ENCODE assay signal across 8 cellular contexts in the genomic region with DNA sequence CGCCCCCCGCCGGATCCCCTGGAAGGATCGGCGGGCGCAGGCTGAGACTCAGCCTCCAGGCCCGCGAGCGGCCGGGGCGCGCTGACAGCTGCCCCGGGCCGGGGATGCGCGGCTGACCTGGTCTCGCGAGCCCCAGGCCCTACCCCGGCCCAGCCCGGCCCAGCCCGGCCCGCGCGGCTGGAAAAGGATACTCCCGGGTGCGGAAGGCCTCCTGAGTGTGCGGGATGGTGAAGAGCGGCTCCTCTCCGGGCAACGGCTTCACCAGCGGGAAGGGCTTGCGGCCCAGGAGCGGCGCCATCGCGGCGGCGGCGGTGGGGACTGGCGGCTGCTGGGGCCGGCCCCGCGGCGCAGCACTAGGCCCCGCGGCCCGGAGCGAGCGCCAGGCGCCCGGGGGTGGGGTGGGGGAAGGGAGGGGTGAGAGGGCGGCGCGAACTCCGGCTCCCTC. TPM values are rescaled to one million over a fixed set of nuclear protein-coding genes. Genes with fewer than 3 reads are reported as not detected.
A peak's percentile ranks its signal among the peaks of the same experiment; 100 is the strongest.
DNase-seq lines count a peak whose midpoint lies in the region; ATAC-seq and TF ChIP-seq lines count a peak whose summit lies in the region.

No MANE protein-coding gene starts in this region.

- H3K9me3 ChIP-seq in BE2C = no peaks in the 10 kb centered on the region

- peak; percentile 12 for ATAC-seq in GM18499 (IDR thresholded peaks at IDR 0.05; ENCODE audit: insufficient read depth, unreplicated experiment)
- peak; percentile 48 for ATAC-seq in HG02852 (IDR thresholded peaks at IDR 0.05; ENCODE audit: unreplicated experiment)

- DNase-seq in BE2C (peak; percentile 80), NCI-H510A treated with DMSO at 0.1 percent for 48 hours (lab: John Stamatoyannopoulos, UW) (peak; percentile 68), brain microvascular endothelial cell (no peak), islet precursor cell (peak; percentile 71), OCI-M2 (lab: John Stamatoyannopoulos, UW; ENCODE audit: unreplicated experiment) (no peak)
- peak; percentile 40 for DNase-seq in stimulated activated CD8-positive, alpha-beta memory T cell treated with anti-CD3 and anti-CD28 coated beads, Interleukin-12 subunit alpha, Interleukin-12 subunit beta, amount 100 ng/mL, for 24 hours (ENCODE audit: extremely low read depth)

- TF ChIP-seq CTCF in BE2C (IDR thresholded peaks at IDR 0.05; ENCODE audit: low read depth, low read length) (no peak), brain microvascular endothelial cell (IDR thresholded peaks at IDR 0.05; ENCODE audit: low read depth, low read length, missing control alignments) (no peak)

- H3K36me3 ChIP-seq in BE2C = peaks cover 38% of the 10 kb centered on the region
- peaks cover 2% of the 10 kb centered on the region for H3K36me3 ChIP-seq in brain microvascular endothelial cell (replicated peaks)

- peak overlapping the region; percentile 50 for H3K27ac ChIP-seq in brain microvascular endothelial cell

- H3K27me3 ChIP-seq in BE2C (no peaks in the 10 kb centered on the region), brain microvascular endothelial cell (replicated peaks) (no peaks in the 10 kb centered on the region)

- no peaks in the 10 kb centered on the region for H3K4me1 ChIP-seq in BE2C

- H3K4me3 ChIP-seq in BE2C (ENCODE audit: low read depth, low read length) (peak overlapping the region; percentile 72), brain microvascular endothelial cell (ENCODE audit: low read depth, low read length) (peak overlapping the region; percentile 77)

- in situ Hi-C loops in brain microvascular endothelial cell (cut with HindIII; ENCODE audit: low pct_ligation_motif_present, low sequenced_read_pairs) = no loop called here

RNA-seq across cellular contexts. Expression of gene BAZ1B, which starts 0.4 kb away (rescaled TPM):
- 67.3 TPM for polyA plus RNA-seq in BE2C (2012; ENCODE audit: insufficient read depth, insufficient read length, low read depth)

RNA-seq across cellular contexts. Expression of gene BCL7B, which starts 35.8 kb away (rescaled TPM):
- polyA plus RNA-seq in BE2C (2012; ENCODE audit: insufficient read depth, insufficient read length, low read depth) = 40.6 TPM

RNA-seq across cellular contexts. Expression of gene TBL2, which starts 56.7 kb away (rescaled TPM):
- 53.4 TPM for polyA plus RNA-seq in BE2C (2012; ENCODE audit: insufficient read depth, insufficient read length, low read depth)

Comparison
In these comparisons a context has a peak if more than half of its experiments do, and no peak if none do; other contexts are left out.
1. DNase-seq: peak in BE2C (single experiment), NCI-H510A treated with DMSO at 0.1 percent for 48 hours (single experiment), islet precursor cell (single experiment) and stimulated activated CD8-positive, alpha-beta memory T cell treated with anti-CD3 and anti-CD28 coated beads, Interleukin-12 subunit alpha, Interleukin-12 subunit beta, amount 100 ng/mL, for 24 hours (single experiment); none in brain microvascular endothelial cell (single experiment) and OCI-M2 (single experiment).